ENCODE assay signal across 19 cellular contexts in genomic region chr12:100720016-100720654, GRCh38.
"Had no signal": no experiment of that assay in that cellular context is flagged by ENCODE, and none has a peak within 500 bp of the region (broad histone marks: within the 10 kb centered on the region; RNA-seq: fewer than 3 reads in every experiment).

No MANE protein-coding gene starts in this region.

- H3K36me3 ChIP-seq: esophagus muscularis mucosa, heart left ventricle, right lobe of liver, spleen, transverse colon had no signal

- H3K9me3 ChIP-seq: esophagus muscularis mucosa, heart left ventricle, psoas muscle, right lobe of liver, spleen, transverse colon had no signal

- H3K4me3 ChIP-seq: dorsolateral prefrontal cortex, esophagus muscularis mucosa, heart left ventricle, psoas muscle, right lobe of liver, spleen, transverse colon had no signal

- H3K27me3 ChIP-seq: right lobe of liver had no signal

- FAIRE-seq: islet of Langerhans had no signal

- H3K27ac ChIP-seq: dorsolateral prefrontal cortex, esophagus muscularis mucosa, heart left ventricle, psoas muscle, right lobe of liver, spleen, transverse colon had no signal

- H3K4me1 ChIP-seq: psoas muscle had no signal

- DNase-seq: activated CD4-positive, alpha-beta T cell treated with anti-CD3 and anti-CD28 coated beads for 1 hour; activated CD4-positive, alpha-beta T cell treated with anti-CD3 and anti-CD28 coated beads, Interleukin-2, amount 50 U/mL, for 48 hours; activated CD8-positive, alpha-beta memory T cell treated with anti-CD3 and anti-CD28 coated beads, Interleukin-2, amount 10 ng/mL, durations not matched to agents 7 days and 5 days; activated gamma-delta T cell treated with Interleukin-2 at 50 U/mL for 16 hours; activated naive CD8-positive, alpha-beta T cell treated with anti-CD3 and anti-CD28 coated beads for 36 hours; activated T-cell treated with anti-CD3 and anti-CD28 coated beads, Interleukin-2, amount 50 U/mL, for 24 hours; anterior cingulate cortex; dorsolateral prefrontal cortex; foreskin melanocyte; heart left ventricle; left ventricle myocardium superior; psoas muscle; right lobe of liver; spleen; stimulated activated CD4-positive, alpha-beta T cell treated with anti-CD3 and anti-CD28 coated beads, Interleukin-2, amount 100 ng/mL, for 24 hours; stimulated activated naive B cell treated with anti-CD40 and anti-IgM and Interleukin-4, amounts not matched to agents 10 μg/mL and 1 μg/mL and 100 μg/mL, for 72 hours; transverse colon had no signal
